Comparison of ENCODE assay signal across 1 cellular context in genomic region chr15:50424066-50424890, GRCh38.
TF ChIP-seq lines count a peak whose summit lies in the region.

USP8 (plus strand) TSS chr15:50424405; CDS start chr15:50439074, 14,669 bp downstream.

TF ChIP-seq in HepG2, 621 proteins besides CTCF, POLR2A, EP300 and RAD21 (continued from another document and continues in another):
- TF ChIP-seq, protein P1, sequence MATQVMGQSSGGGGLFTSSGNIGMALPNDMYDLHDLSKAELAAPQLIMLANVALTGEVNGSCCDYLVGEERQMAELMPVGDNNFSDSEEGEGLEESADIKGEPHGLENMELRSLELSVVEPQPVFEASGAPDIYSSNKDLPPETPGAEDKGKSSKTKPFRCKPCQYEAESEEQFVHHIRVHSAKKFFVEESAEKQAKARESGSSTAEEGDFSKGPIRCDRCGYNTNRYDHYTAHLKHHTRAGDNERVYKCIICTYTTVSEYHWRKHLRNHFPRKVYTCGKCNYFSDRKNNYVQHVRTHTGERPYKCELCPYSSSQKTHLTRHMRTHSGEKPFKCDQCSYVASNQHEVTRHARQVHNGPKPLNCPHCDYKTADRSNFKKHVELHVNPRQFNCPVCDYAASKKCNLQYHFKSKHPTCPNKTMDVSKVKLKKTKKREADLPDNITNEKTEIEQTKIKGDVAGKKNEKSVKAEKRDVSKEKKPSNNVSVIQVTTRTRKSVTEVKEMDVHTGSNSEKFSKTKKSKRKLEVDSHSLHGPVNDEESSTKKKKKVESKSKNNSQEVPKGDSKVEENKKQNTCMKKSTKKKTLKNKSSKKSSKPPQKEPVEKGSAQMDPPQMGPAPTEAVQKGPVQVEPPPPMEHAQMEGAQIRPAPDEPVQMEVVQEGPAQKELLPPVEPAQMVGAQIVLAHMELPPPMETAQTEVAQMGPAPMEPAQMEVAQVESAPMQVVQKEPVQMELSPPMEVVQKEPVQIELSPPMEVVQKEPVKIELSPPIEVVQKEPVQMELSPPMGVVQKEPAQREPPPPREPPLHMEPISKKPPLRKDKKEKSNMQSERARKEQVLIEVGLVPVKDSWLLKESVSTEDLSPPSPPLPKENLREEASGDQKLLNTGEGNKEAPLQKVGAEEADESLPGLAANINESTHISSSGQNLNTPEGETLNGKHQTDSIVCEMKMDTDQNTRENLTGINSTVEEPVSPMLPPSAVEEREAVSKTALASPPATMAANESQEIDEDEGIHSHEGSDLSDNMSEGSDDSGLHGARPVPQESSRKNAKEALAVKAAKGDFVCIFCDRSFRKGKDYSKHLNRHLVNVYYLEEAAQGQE (IDR thresholded peaks at IDR 0.05; ENCODE audit: borderline replicate concordance in 1 of 2, low read depth in 1 of 2, low read length in 2 of 2): peak in 1 of 2 experiments; percentile 55; a peak in 1 of 4 replicates
- no peak for TF ChIP-seq GPBP1L1 (CRISPR knock-in tag; IDR thresholded peaks at IDR 0.05)
- no peak for TF ChIP-seq AGO1 (IDR thresholded peaks at IDR 0.05; ENCODE audit: low read depth, low read length, poor library complexity, severe bottlenecking)
- TF ChIP-seq KDM3A (CRISPR knock-in tag; IDR thresholded peaks at IDR 0.05; ENCODE audit: low read depth): peak; percentile 23; the same call in 1 of the 2 replicates
- peak; percentile 94 for TF ChIP-seq CREB1 (IDR thresholded peaks at IDR 0.05)
- peak; percentile 99 for TF ChIP-seq CREB1 (CRISPR knock-in tag; IDR thresholded peaks at IDR 0.05)
- no peak for TF ChIP-seq PHF5A (CRISPR knock-in tag; IDR thresholded peaks at IDR 0.05; ENCODE audit: low read depth, unreplicated experiment)
- peak; percentile 78; the same call in 1 of the 2 replicates for TF ChIP-seq IRF2 (CRISPR knock-in tag; IDR thresholded peaks at IDR 0.05)
- no peak for TF ChIP-seq ZNF333 (CRISPR knock-in tag; IDR thresholded peaks at IDR 0.05; ENCODE audit: borderline replicate concordance)
- TF ChIP-seq, protein P2, sequence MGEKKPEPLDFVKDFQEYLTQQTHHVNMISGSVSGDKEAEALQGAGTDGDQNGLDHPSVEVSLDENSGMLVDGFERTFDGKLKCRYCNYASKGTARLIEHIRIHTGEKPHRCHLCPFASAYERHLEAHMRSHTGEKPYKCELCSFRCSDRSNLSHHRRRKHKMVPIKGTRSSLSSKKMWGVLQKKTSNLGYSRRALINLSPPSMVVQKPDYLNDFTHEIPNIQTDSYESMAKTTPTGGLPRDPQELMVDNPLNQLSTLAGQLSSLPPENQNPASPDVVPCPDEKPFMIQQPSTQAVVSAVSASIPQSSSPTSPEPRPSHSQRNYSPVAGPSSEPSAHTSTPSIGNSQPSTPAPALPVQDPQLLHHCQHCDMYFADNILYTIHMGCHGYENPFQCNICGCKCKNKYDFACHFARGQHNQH (CRISPR knock-in tag; IDR thresholded peaks at IDR 0.05): 0 out of 2 replicates have a peak, but pooled peaks have one; percentile 44
- no peak; the same call in 1 of the 2 replicates for TF ChIP-seq TP53 (CRISPR knock-in tag; conservative IDR thresholded peaks at IDR 0.05)
- no peak for TF ChIP-seq ZNF33B (CRISPR knock-in tag; IDR thresholded peaks at IDR 0.05)
- 0 out of 2 replicates have a peak, but pooled peaks have one; percentile 46 for TF ChIP-seq CHD2 (IDR thresholded peaks at IDR 0.05; ENCODE audit: low read depth, low read length)
- no peak for TF ChIP-seq NR1H2 (CRISPR knock-in tag; IDR thresholded peaks at IDR 0.05; ENCODE audit: borderline replicate concordance, low read depth)
- no peak for TF ChIP-seq PRMT3 (CRISPR knock-in tag; IDR thresholded peaks at IDR 0.05; ENCODE audit: borderline replicate concordance, low read depth)
- TF ChIP-seq TOPORS (CRISPR knock-in tag; IDR thresholded peaks at IDR 0.05): no peak
- TF ChIP-seq RFX3 (CRISPR knock-in tag; IDR thresholded peaks at IDR 0.05): no peak
- peak; percentile 88; the same call in 1 of the 2 replicates for TF ChIP-seq KLF12 (CRISPR knock-in tag; IDR thresholded peaks at IDR 0.05; ENCODE audit: borderline replicate concordance)
- TF ChIP-seq ZNF550 (CRISPR knock-in tag; IDR thresholded peaks at IDR 0.05; ENCODE audit: borderline replicate concordance): no peak
- TF ChIP-seq ARID4A (CRISPR knock-in tag; IDR thresholded peaks at IDR 0.05; ENCODE audit: borderline replicate concordance): peak; percentile 90
- TF ChIP-seq ZNF225 (CRISPR knock-in tag; IDR thresholded peaks at IDR 0.05): 0 out of 2 replicates have a peak, but pooled peaks have one; percentile 33
- TF ChIP-seq ZBTB1 (CRISPR knock-in tag; IDR thresholded peaks at IDR 0.05; ENCODE audit: borderline replicate concordance): no peak
- TF ChIP-seq AFF4 (CRISPR knock-in tag; IDR thresholded peaks at IDR 0.05): no peak
- peak; percentile 89; the same call in 1 of the 2 replicates for TF ChIP-seq YEATS2 (CRISPR knock-in tag; IDR thresholded peaks at IDR 0.05; ENCODE audit: borderline replicate concordance)
- no peak for TF ChIP-seq SRSF4 (IDR thresholded peaks at IDR 0.05; ENCODE audit: low read depth, low read length, poor library complexity, severe bottlenecking)
- TF ChIP-seq, protein P3, sequence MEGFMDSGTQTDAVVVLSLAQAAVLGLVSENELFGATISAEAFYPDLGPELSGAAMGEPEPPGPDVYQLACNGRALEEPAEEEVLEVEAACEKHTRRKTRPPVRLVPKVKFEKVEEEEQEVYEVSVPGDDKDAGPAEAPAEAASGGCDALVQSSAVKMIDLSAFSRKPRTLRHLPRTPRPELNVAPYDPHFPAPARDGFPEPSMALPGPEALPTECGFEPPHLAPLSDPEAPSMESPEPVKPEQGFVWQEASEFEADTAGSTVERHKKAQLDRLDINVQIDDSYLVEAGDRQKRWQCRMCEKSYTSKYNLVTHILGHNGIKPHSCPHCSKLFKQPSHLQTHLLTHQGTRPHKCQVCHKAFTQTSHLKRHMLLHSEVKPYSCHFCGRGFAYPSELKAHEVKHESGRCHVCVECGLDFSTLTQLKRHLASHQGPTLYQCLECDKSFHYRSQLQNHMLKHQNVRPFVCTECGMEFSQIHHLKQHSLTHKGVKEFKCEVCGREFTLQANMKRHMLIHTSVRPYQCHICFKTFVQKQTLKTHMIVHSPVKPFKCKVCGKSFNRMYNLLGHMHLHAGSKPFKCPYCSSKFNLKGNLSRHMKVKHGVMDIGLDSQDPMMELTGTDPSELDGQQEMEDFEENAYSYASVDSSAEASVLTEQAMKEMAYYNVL (CRISPR knock-in tag; IDR thresholded peaks at IDR 0.05; ENCODE audit: borderline replicate concordance): 0 out of 2 replicates have a peak, but pooled peaks have one; percentile 27
- no peak for TF ChIP-seq FOSL1 (CRISPR knock-in tag; IDR thresholded peaks at IDR 0.05; ENCODE audit: borderline replicate concordance)
- TF ChIP-seq SOX5 (CRISPR knock-in tag; IDR thresholded peaks at IDR 0.05; ENCODE audit: borderline replicate concordance): peak; percentile 33
- peak; percentile 80; the same call in 1 of the 2 replicates for TF ChIP-seq ZSCAN9 (CRISPR knock-in tag; IDR thresholded peaks at IDR 0.05; ENCODE audit: borderline replicate concordance)
- TF ChIP-seq SMARCE1 (IDR thresholded peaks at IDR 0.05; ENCODE audit: borderline replicate concordance): no peak
- peak; percentile 92 for TF ChIP-seq KMT2A (CRISPR knock-in tag; IDR thresholded peaks at IDR 0.05)
- no peak for TF ChIP-seq ZNF83 (CRISPR knock-in tag; IDR thresholded peaks at IDR 0.05; ENCODE audit: borderline replicate concordance)
- TF ChIP-seq PAWR (CRISPR knock-in tag; IDR thresholded peaks at IDR 0.05; ENCODE audit: borderline replicate concordance): no peak
- no peak for TF ChIP-seq ZMYM2 (CRISPR knock-in tag; IDR thresholded peaks at IDR 0.05)
- peak; percentile 95 for TF ChIP-seq ZNF350 (CRISPR knock-in tag; IDR thresholded peaks at IDR 0.05; ENCODE audit: borderline replicate concordance, low read depth)
- TF ChIP-seq ZNF850 (CRISPR knock-in tag; conservative IDR thresholded peaks at IDR 0.05): no peak
- peak; percentile 92; the same call in 1 of the 2 replicates for TF ChIP-seq ZNF607 (CRISPR knock-in tag; IDR thresholded peaks at IDR 0.05; ENCODE audit: borderline replicate concordance)
- TF ChIP-seq CEBPG (CRISPR knock-in tag; IDR thresholded peaks at IDR 0.05): peak; percentile 13; the same call in 1 of the 2 replicates
- no peak for TF ChIP-seq ZNF749 (CRISPR knock-in tag; IDR thresholded peaks at IDR 0.05; ENCODE audit: borderline replicate concordance)
- peak; percentile 92 for TF ChIP-seq GMEB1 (CRISPR knock-in tag; IDR thresholded peaks at IDR 0.05; ENCODE audit: borderline replicate concordance)
- peak; percentile 66; the same call in 1 of the 2 replicates for TF ChIP-seq ZSCAN25 (CRISPR knock-in tag; IDR thresholded peaks at IDR 0.05)
- TF ChIP-seq RBAK (CRISPR knock-in tag; IDR thresholded peaks at IDR 0.05): no peak
- no peak for TF ChIP-seq ZNF513 (CRISPR knock-in tag; conservative IDR thresholded peaks at IDR 0.05)
